Comparison of ENCODE assay signal across 10 cellular contexts in the genomic region with DNA sequence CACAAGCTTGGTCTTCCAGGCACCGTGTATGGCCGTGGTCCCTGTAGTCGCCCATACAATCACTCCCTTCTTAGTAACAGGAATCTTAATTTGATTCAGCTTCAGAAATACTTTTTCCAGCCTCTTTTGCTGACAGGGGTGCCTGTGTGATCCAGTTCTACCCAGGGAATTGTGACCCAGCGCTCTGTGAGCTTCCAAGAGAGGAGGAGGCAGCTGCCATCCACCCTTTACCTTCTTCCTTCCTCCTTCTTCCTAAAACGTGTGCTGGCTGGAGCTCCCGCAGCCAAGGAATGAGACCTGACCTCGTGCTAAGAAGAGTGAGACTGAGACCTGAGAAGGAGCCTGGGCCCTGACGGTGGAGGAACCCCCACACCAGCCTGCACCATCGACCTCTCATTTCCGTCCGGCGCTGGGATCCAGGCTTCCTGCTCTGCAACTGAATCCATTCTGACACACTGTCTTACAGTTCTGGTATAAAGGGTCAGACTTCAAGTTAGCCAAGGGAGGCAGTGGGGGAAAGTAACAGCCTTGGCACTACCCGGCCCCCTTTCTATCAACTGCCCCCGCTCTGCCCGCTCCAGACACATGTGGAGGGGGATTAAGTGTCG. TPM values are rescaled to one million over a fixed set of nuclear protein-coding genes. Genes with fewer than 3 reads are reported as not detected.
DNase-seq lines count a peak whose midpoint lies in the region; ATAC-seq and TF ChIP-seq lines count a peak whose summit lies in the region.
"Had no signal": no experiment of that assay in that cellular context is flagged by ENCODE, and none has a peak within 500 bp of the region (broad histone marks: within the 10 kb centered on the region; RNA-seq: fewer than 3 reads in every experiment).

No MANE protein-coding gene starts in this region.

- peak; percentile 3 for ATAC-seq in esophagus mucosa
- no peak for ATAC-seq in HG03442 (IDR thresholded peaks at IDR 0.05; ENCODE audit: unreplicated experiment)
- ATAC-seq in GM21786 (IDR thresholded peaks at IDR 0.05; ENCODE audit: unreplicated experiment): no peak
- ATAC-seq: K562 had no signal

- no peak for TF ChIP-seq CTCF in AG04450 (IDR thresholded peaks at IDR 0.05; ENCODE audit: low read depth, low read length)

- CTCF ChIA-PET in AG04450 (lab: Charles Lee): no interaction called here

- no peaks in the 10 kb centered on the region for H3K27me3 ChIP-seq in AG04450 (ENCODE audit: control insufficient read depth, insufficient read depth, low read length)
- H3K27me3 ChIP-seq in SJCRH30: no peaks in the 10 kb centered on the region
- H3K27me3 ChIP-seq in neuron (ENCODE audit: insufficient read depth, low read length): no peaks in the 10 kb centered on the region

- no peak overlapping the region for H2AFZ ChIP-seq in neuron (ENCODE audit: low read depth, low read length)

- DNase-seq in AG04450 (ENCODE audit: low read depth, low spot score) (no peak), SJCRH30 (no peak), NCI-H2081 (lab: John Stamatoyannopoulos, UW) (no peak), NCI-H1417 treated with DMSO at 0.1 percent for 48 hours (lab: John Stamatoyannopoulos, UW) (no peak)
- DNase-seq: DMS79 had no signal

- H3K9me3 ChIP-seq in AG04450 (ENCODE audit: control insufficient read depth, insufficient read depth, low read length) (no peaks in the 10 kb centered on the region), SJCRH30 (replicated peaks) (no peaks in the 10 kb centered on the region), neuron (ENCODE audit: low read length) (no peaks in the 10 kb centered on the region)

- POLR2A ChIA-PET in AG04450 (lab: Yijun Ruan, JAX): interaction anchor here (0.9 to 2.9 kb wide), 9 partner anchors 11 to 475 kb away, joined by 3 to 20 read pairs (median 7); a partner anchor contains a TSS

- H3K4me1 ChIP-seq in SJCRH30 (peaks cover 22% of the 10 kb centered on the region), neuron (ENCODE audit: insufficient read depth, low read length) (peaks cover 29% of the 10 kb centered on the region)

- H3K4me3 ChIP-seq in AG04450 (ENCODE audit: low read depth, low read length): no peak overlapping the region
- H3K4me3 ChIP-seq in SJCRH30: peak overlapping the region; percentile 38
- peak overlapping the region; percentile 13 for H3K4me3 ChIP-seq in neuron (ENCODE audit: low read length)
- H3K4me3 ChIP-seq: K562 had no signal

- H3K36me3 ChIP-seq in SJCRH30 (peaks cover 22% of the 10 kb centered on the region), neuron (ENCODE audit: insufficient read depth, low read length) (peaks cover 16% of the 10 kb centered on the region)

- H3K27ac ChIP-seq in AG04450 (ENCODE audit: low read depth, low read length): peak overlapping the region; percentile 99
- peak overlapping the region; percentile 98 for H3K27ac ChIP-seq in SJCRH30

RNA-seq across cellular contexts. Expression of a gene that starts 16.1 kb away (rescaled TPM):
- polyA plus RNA-seq in AG04450 (2011; rRNA removed): 96.2 and 121 TPM in 2 replicates
- polyA minus RNA-seq in AG04450 (2011; rRNA and poly(A)+ RNA removed): 82.4 and 91.3 TPM in 2 replicates
- 85.6 and 88.5 TPM in 2 replicates for total RNA-seq in SJCRH30 (2014; rRNA removed; shearing (Covaris generic))
- total RNA-seq in esophagus mucosa: 64.6 TPM

RNA-seq across cellular contexts. Expression of a gene that starts 46.6 kb away (rescaled TPM):
- not detected in 2 replicates for polyA plus RNA-seq in AG04450 (2011; rRNA removed)
- polyA minus RNA-seq in AG04450 (2011; rRNA and poly(A)+ RNA removed): not detected in 2 replicates
- not detected in 2 replicates for total RNA-seq in SJCRH30 (2014; rRNA removed; shearing (Covaris generic))
- total RNA-seq in esophagus mucosa: not detected
- total RNA-seq: K562 had no signal
- polyA plus RNA-seq: K562 had no signal
